22 cellular contexts compared by ENCODE assay signal in the genomic region with DNA sequence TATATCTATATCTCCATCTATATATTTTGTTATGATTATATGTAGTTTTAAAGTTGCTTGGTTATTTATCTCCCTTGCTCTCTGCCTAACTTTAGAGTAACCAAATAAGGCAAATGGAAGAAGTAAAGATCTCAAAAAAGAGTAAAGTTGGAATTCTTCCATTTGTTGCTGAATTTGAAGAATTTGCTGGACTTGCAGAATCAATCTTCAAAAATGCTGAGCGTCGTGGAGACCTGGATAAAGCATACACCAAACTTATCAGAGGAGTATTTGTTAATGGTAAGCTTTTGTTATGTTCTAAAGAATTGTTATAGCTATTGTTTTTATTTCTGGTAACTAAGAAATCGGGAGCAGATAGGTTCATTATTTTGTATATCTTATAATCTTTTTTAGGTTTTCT. TPM values are rescaled to one million over a fixed set of nuclear protein-coding genes. Genes with fewer than 3 reads are reported as not detected.
DNase-seq lines count a peak whose midpoint lies in the region; ATAC-seq, FAIRE-seq and TF ChIP-seq lines count a peak whose summit lies in the region.
"Had no signal": no experiment of that assay in that cellular context is flagged by ENCODE, and none has a peak within 500 bp of the region (broad histone marks: within the 10 kb centered on the region; RNA-seq: fewer than 3 reads in every experiment).

No MANE protein-coding gene starts in this region.

- H4K5ac ChIP-seq in IMR-90 (ENCODE audit: low read depth, low read length): no peak overlapping the region

- no peak overlapping the region for H3K14ac ChIP-seq in IMR-90 (replicated peaks; ENCODE audit: low read depth, low read length)

- no peak overlapping the region for H2BK15ac ChIP-seq in IMR-90 (ENCODE audit: low read depth, low read length)

- no TSS peak for BruUV-seq in IMR-90 (replicated peaks; lab: Mats Ljungman, UMichigan)

- no peak overlapping the region for H4K91ac ChIP-seq in IMR-90 (ENCODE audit: insufficient read depth, low read depth, low read length)

- H2BK20ac ChIP-seq in IMR-90 (ENCODE audit: low read depth, low read length): no peak overlapping the region

- H3K23ac ChIP-seq in IMR-90 (ENCODE audit: low read depth, low read length): no peak overlapping the region

- H3K9ac ChIP-seq in IMR-90 (ENCODE audit: low read depth, low read length): no peak overlapping the region
- H3K9ac ChIP-seq: GM23248 had no signal

- H3K4me1 Mint-ChIP-seq in activated naive CD8-positive, alpha-beta T cell treated with anti-CD3 and anti-CD28 coated beads for 36 hours: peaks cover 7% of the 10 kb centered on the region
- peaks cover 5% of the 10 kb centered on the region for H3K4me1 Mint-ChIP-seq in activated naive CD8-positive, alpha-beta T cell treated with anti-CD3 and anti-CD28 coated beads, Interleukin-2, amount 50 U/mL, for 24 hours

- no peak overlapping the region for H3K56ac ChIP-seq in IMR-90 (ENCODE audit: extremely low read depth, insufficient read depth, low read length)

- H3K27me3 ChIP-seq in IMR-90 (ENCODE audit: control insufficient read depth, insufficient read depth, low read length): no peaks in the 10 kb centered on the region
- H3K27me3 ChIP-seq: BE2C had no signal

- H3K79me1 ChIP-seq in IMR-90 (ENCODE audit: low read depth in 1 of 2, low read length in 2 of 2): no peaks in the 10 kb centered on the region; a peak in 1 of 4 replicates

- H4K8ac ChIP-seq in IMR-90 (ENCODE audit: low read depth in 2 of 2, low read length in 2 of 2): no peak overlapping the region

- H3K4me3 ChIP-seq in IMR-90 (ENCODE audit: insufficient read depth, low read depth, low read length): no peak overlapping the region
- H3K4me3 ChIP-seq: GM23248, HAP-1 had no signal

- peaks cover 22% of the 10 kb centered on the region for H3K36me3 Mint-ChIP-seq in activated naive CD8-positive, alpha-beta T cell treated with anti-CD3 and anti-CD28 coated beads for 36 hours
- H3K36me3 Mint-ChIP-seq in activated naive CD8-positive, alpha-beta T cell treated with anti-CD3 and anti-CD28 coated beads, Interleukin-2, amount 50 U/mL, for 24 hours (ENCODE audit: low read depth): peaks cover 25% of the 10 kb centered on the region

- H3K27ac Mint-ChIP-seq in activated naive CD8-positive, alpha-beta T cell treated with anti-CD3 and anti-CD28 coated beads for 36 hours: peak overlapping the region; percentile 22
- no peak overlapping the region for H3K27ac Mint-ChIP-seq in activated naive CD8-positive, alpha-beta T cell treated with anti-CD3 and anti-CD28 coated beads, Interleukin-2, amount 50 U/mL, for 24 hours

- H3K27ac ChIP-seq in IMR-90 (ENCODE audit: insufficient read depth, low read length): no peak overlapping the region
- H3K27ac ChIP-seq: GM23248 had no signal

- H3K4me3 Mint-ChIP-seq in activated naive CD8-positive, alpha-beta T cell treated with anti-CD3 and anti-CD28 coated beads for 36 hours: no peak overlapping the region
- no peak overlapping the region for H3K4me3 Mint-ChIP-seq in activated naive CD8-positive, alpha-beta T cell treated with anti-CD3 and anti-CD28 coated beads, Interleukin-2, amount 50 U/mL, for 24 hours
- H3K4me3 Mint-ChIP-seq: CD4-positive, CD25-positive, alpha-beta regulatory T cell; CD8-positive, alpha-beta memory T cell had no signal

- H2BK120ac ChIP-seq in IMR-90 (ENCODE audit: low read depth, low read length): no peak overlapping the region

- no peaks in the 10 kb centered on the region for H3K27me3 Mint-ChIP-seq in activated naive CD8-positive, alpha-beta T cell treated with anti-CD3 and anti-CD28 coated beads for 36 hours
- no peaks in the 10 kb centered on the region for H3K27me3 Mint-ChIP-seq in activated naive CD8-positive, alpha-beta T cell treated with anti-CD3 and anti-CD28 coated beads, Interleukin-2, amount 50 U/mL, for 24 hours
- H3K27me3 Mint-ChIP-seq: CD4-positive, CD25-positive, alpha-beta regulatory T cell; CD8-positive, alpha-beta memory T cell had no signal

- intact Hi-C loops in IMR-90 (cut with micrococcal nuclease): no loop called here

- no peak overlapping the region for H2AFZ ChIP-seq in IMR-90 (replicated peaks; ENCODE audit: low read length, poor library complexity)
- H2AFZ ChIP-seq: GM23248 had no signal

- H2BK5ac ChIP-seq in IMR-90 (ENCODE audit: low read depth, low read length, poor library complexity, severe bottlenecking): no peak overlapping the region

- H3K4me1 ChIP-seq in IMR-90 (ENCODE audit: control insufficient read depth, insufficient read depth, low read length): no peaks in the 10 kb centered on the region

- peaks cover 3% of the 10 kb centered on the region for H3K9me1 ChIP-seq in IMR-90 (ENCODE audit: insufficient read depth, low read length)

- dilution Hi-C loops in IMR-90 (cut with HindIII; ENCODE audit: low sequenced_read_pairs, unreplicated experiment): no loop called here

- POLR2A ChIA-PET in IMR-90 (lab: Charles Lee; ENCODE audit: unreplicated experiment): no interaction called here

- H4K20me1 ChIP-seq in IMR-90 (ENCODE audit: insufficient read depth, low read length): no peaks in the 10 kb centered on the region

- no peak overlapping the region for H2AK9ac ChIP-seq in IMR-90 (replicated peaks; ENCODE audit: low read depth, low read length, poor library complexity)

- TF ChIP-seq RAD21 in IMR-90 (IDR thresholded peaks at IDR 0.05; ENCODE audit: low read length): no peak

- H3K4me2 ChIP-seq in IMR-90 (ENCODE audit: low read depth, low read length): no peak overlapping the region

- CTCF ChIA-PET in IMR-90 (lab: Yijun Ruan, JAX): interaction anchor here (0.9 kb wide), 1 partner anchor 25 kb away, joined by 5 read pairs; no protein-coding TSS in a partner anchor

- no peak for DNase-seq in activated naive CD8-positive, alpha-beta T cell treated with anti-CD3 and anti-CD28 coated beads for 36 hours
- DNase-seq in activated naive CD8-positive, alpha-beta T cell treated with anti-CD3 and anti-CD28 coated beads, Interleukin-2, amount 50 U/mL, for 24 hours: no peak
- DNase-seq in IMR-90: no peak
- no peak for DNase-seq in frontal cortex (ENCODE audit: low spot score in 2 of 2)
- no peak for DNase-seq in NCI-H1048 (lab: John Stamatoyannopoulos, UW)
- no peak for DNase-seq in cerebellar nuclear complex (lab: John Stamatoyannopoulos, UW)
- DNase-seq in nucleus accumbens (lab: John Stamatoyannopoulos, UW): no peak
- DNase-seq: 8988T; ACHN; BE2C; C1 segment of cervical spinal cord; CD4-positive, CD25-positive, alpha-beta regulatory T cell; CD8-positive, alpha-beta memory T cell; COR-L47; DMS 273 treated with DMSO at 0.1 percent for 48 hours; DMS53; DND-41; EL; GM23248 had no signal

- FAIRE-seq in frontal cortex (lab: Jason Lieb, UNC): peak; percentile 39
- FAIRE-seq: GM12891, GM18507 had no signal

- peaks cover 23% of the 10 kb centered on the region for H3K36me3 ChIP-seq in IMR-90 (ENCODE audit: control insufficient read depth, insufficient read depth, low read length)
- H3K36me3 ChIP-seq: BE2C had no signal

- H3K18ac ChIP-seq in IMR-90 (ENCODE audit: low read depth, low read length): no peak overlapping the region

- H2AK5ac ChIP-seq in IMR-90 (ENCODE audit: low read depth, low read length): no peak overlapping the region

- in situ Hi-C loops in IMR-90 (cut with MboI; ENCODE audit: low sequenced_read_pairs): no loop called here

- ATAC-seq in activated naive CD8-positive, alpha-beta T cell treated with anti-CD3 and anti-CD28 coated beads, Interleukin-2, amount 50 U/mL, for 24 hours: no peak
- no peak for ATAC-seq in IMR-90 (ENCODE audit: low read depth)

- no peak for TF ChIP-seq CTCF in IMR-90 (conservative IDR thresholded peaks at IDR 0.05; ENCODE audit: low read depth, low read length)

- no CpG with 5 or more reads among the region's 3 CpGs for WGBS in IMR-90 (ENCODE audit: extremely low coverage in 2 of 2, insufficient read length in 1 of 2), 2 experiments

- TF ChIP-seq POLR2A in IMR-90 (IDR thresholded peaks at IDR 0.05; ENCODE audit: low read depth, low read length): no peak

- no peak overlapping the region for H3K4ac ChIP-seq in IMR-90 (ENCODE audit: low read depth, low read length)

- H3K9me3 Mint-ChIP-seq in activated naive CD8-positive, alpha-beta T cell treated with anti-CD3 and anti-CD28 coated beads for 36 hours: no peaks in the 10 kb centered on the region
- H3K9me3 Mint-ChIP-seq in activated naive CD8-positive, alpha-beta T cell treated with anti-CD3 and anti-CD28 coated beads, Interleukin-2, amount 50 U/mL, for 24 hours: no peaks in the 10 kb centered on the region
- H3K9me3 Mint-ChIP-seq: CD4-positive, CD25-positive, alpha-beta regulatory T cell; CD8-positive, alpha-beta memory T cell had no signal

- no peaks in the 10 kb centered on the region for H3K9me3 ChIP-seq in IMR-90 (ENCODE audit: control insufficient read depth, insufficient read depth, low read length)
- H3K9me3 ChIP-seq: BE2C, HAP-1 had no signal

TF ChIP-seq in IMR-90, 13 proteins besides CTCF, POLR2A, EP300 and RAD21:
- TF ChIP-seq MAZ (IDR thresholded peaks at IDR 0.05; ENCODE audit: borderline replicate concordance, low read depth, low read length) (no peak), MAFK (IDR thresholded peaks at IDR 0.05; ENCODE audit: low read depth, low read length) (0 out of 2 replicates have a peak, but pooled peaks have one; percentile 12)
TF ChIP-seq in IMR-90: peak in this region for 1.

RNA-seq across cellular contexts. Expression of a gene that starts 43.2 kb away (rescaled TPM):
- 10 to 100 TPM; 21.7 to 22.2 TPM for total RNA-seq in activated naive CD8-positive, alpha-beta T cell treated with anti-CD3 and anti-CD28 coated beads for 36 hours
- total RNA-seq in IMR-90 (2012; rRNA removed) (47.5 and 49.5 TPM in 2 replicates), frontal cortex (75.8 TPM)
- polyA plus RNA-seq in IMR-90 (2012; rRNA removed): 16.8 and 19.9 TPM in 2 replicates
- 3.0 and 7.7 TPM in 2 replicates for polyA plus RNA-seq in IMR-90 (2012; cell fraction: cytosol; rRNA removed)
- polyA plus RNA-seq in IMR-90 (2012; cell fraction: nucleus; rRNA removed; ENCODE audit: low replicate concordance): 4.5 and 50.1 TPM in 2 replicates

RNA-seq across cellular contexts. Expression of a gene that starts 52.1 kb away (rescaled TPM):
- total RNA-seq in activated naive CD8-positive, alpha-beta T cell treated with anti-CD3 and anti-CD28 coated beads for 36 hours: 10 to 100 TPM; 14.6 to 16.6 TPM
- total RNA-seq in IMR-90 (2012; rRNA removed) (3.2 and 6.4 TPM in 2 replicates), frontal cortex (20.0 TPM)
- polyA plus RNA-seq in IMR-90 (2012; rRNA removed): 2.2 and 2.7 TPM in 2 replicates
- 0.20 and 0.40 TPM in 2 replicates for polyA plus RNA-seq in IMR-90 (2012; cell fraction: cytosol; rRNA removed)
- polyA plus RNA-seq in IMR-90 (2012; cell fraction: nucleus; rRNA removed; ENCODE audit: low replicate concordance): 1.1 and 4.1 TPM in 2 replicates
